Comparison of ENCODE assay signal across 32 cellular contexts in genomic region chr10:82234173-82234572, GRCh38.
"Had no signal": no experiment of that assay in that cellular context is flagged by ENCODE, and none has a peak within 500 bp of the region (broad histone marks: within the 10 kb centered on the region; RNA-seq: fewer than 3 reads in every experiment).

No MANE protein-coding gene starts in this region.

- H3K27ac ChIP-seq: neutrophil, ovary, parathyroid adenoma, psoas muscle, right lobe of liver, sigmoid colon, suprapubic skin, testis, tibial artery, transverse colon, upper lobe of right lung, uterus had no signal

- H3K4me3 ChIP-seq: ovary, psoas muscle, right lobe of liver, sigmoid colon, suprapubic skin, testis, tibial artery, transverse colon, upper lobe of right lung, uterus had no signal

- H3K27me3 ChIP-seq: neutrophil, ovary, right lobe of liver, sigmoid colon, suprapubic skin, testis, tibial artery, transverse colon, upper lobe of right lung, uterus had no signal

- H3K36me3 Mint-ChIP-seq: naive thymus-derived CD8-positive, alpha-beta T cell; natural killer cell treated with Interleukin-12 subunit alpha and Interleukin-12 subunit beta and Interleukin-15 and Interleukin-18, amount 100 ng/mL, for 72 hours; stimulated activated memory B cell treated with anti-CD40 and anti-IgM and Interleukin-4, amounts not matched to agents 10 μg/mL and 1 μg/mL and 100 μg/mL, for 72 hours had no signal

- DNase-seq: naive thymus-derived CD8-positive, alpha-beta T cell; nephron progenitor cell; nucleus accumbens; ovary; posterior cingulate gyrus; psoas muscle; right cardiac atrium; right lobe of liver; sigmoid colon; small intestine; stimulated activated CD4-positive, alpha-beta T cell treated with anti-CD3 and anti-CD28 coated beads, Interleukin-12 subunit alpha, Interleukin-12 subunit beta, amount 100 ng/mL, for 4 hours; stimulated activated CD4-positive, alpha-beta T cell treated with anti-CD3 and anti-CD28 coated beads, Interleukin-1b, Interleukin-23, amount 100 ng/mL, for 48 hours; stimulated activated CD4-positive, alpha-beta T cell treated with anti-CD3 and anti-CD28 coated beads, Interleukin-4, amount 100 ng/mL, for 1 hour; stimulated activated CD4-positive, alpha-beta T cell treated with anti-CD3 and anti-CD28 coated beads, Interleukin-4, amount 100 ng/mL, for 4 hours; stimulated activated CD8-positive, alpha-beta memory T cell treated with anti-CD3 and anti-CD28 coated beads, Interleukin-4, amount 100 ng/mL, for 48 hours; stimulated activated naive CD4-positive, alpha-beta T cell; stimulated activated naive CD8-positive, alpha-beta T cell treated with anti-CD3 and anti-CD28 coated beads, Interleukin-15, amount 100 ng/mL, for 72 hours; stimulated activated naive CD8-positive, alpha-beta T cell treated with anti-CD3 and anti-CD28 coated beads, Interleukin-15, Interleukin-2, amounts not matched to agents 100 U/mL and 50 U/mL, for 24 hours; substantia nigra; testis; tibial artery; transverse colon; upper lobe of right lung; uterus had no signal

- H3K27ac Mint-ChIP-seq: naive thymus-derived CD8-positive, alpha-beta T cell; natural killer cell treated with Interleukin-12 subunit alpha and Interleukin-12 subunit beta and Interleukin-15 and Interleukin-18, amount 100 ng/mL, for 72 hours; nephron progenitor cell; progenitor cell of endocrine pancreas; stimulated activated memory B cell treated with anti-CD40 and anti-IgM and Interleukin-4, amounts not matched to agents 10 μg/mL and 1 μg/mL and 100 μg/mL, for 72 hours; stimulated activated naive CD8-positive, alpha-beta T cell treated with anti-CD3 and anti-CD28 coated beads, Interleukin-15, amount 100 ng/mL, for 72 hours; type B pancreatic cell had no signal

- ATAC-seq: naive thymus-derived CD8-positive, alpha-beta T cell; natural killer cell treated with Interleukin-12 subunit alpha and Interleukin-12 subunit beta and Interleukin-15 and Interleukin-18, amount 100 ng/mL, for 72 hours; psoas muscle; right cardiac atrium; right lobe of liver; stimulated activated memory B cell treated with anti-CD40 and anti-IgM and Interleukin-4, amounts not matched to agents 10 μg/mL and 1 μg/mL and 100 μg/mL, for 72 hours; stimulated activated naive CD8-positive, alpha-beta T cell treated with anti-CD3 and anti-CD28 coated beads, Interleukin-15, amount 100 ng/mL, for 72 hours; stimulated activated naive CD8-positive, alpha-beta T cell treated with anti-CD3 and anti-CD28 coated beads, Interleukin-15, Interleukin-2, amounts not matched to agents 100 U/mL and 50 U/mL, for 24 hours; upper lobe of right lung had no signal

- H3K4me1 Mint-ChIP-seq: naive thymus-derived CD8-positive, alpha-beta T cell; nephron progenitor cell; neural crest cell; stimulated activated memory B cell treated with anti-CD40 and anti-IgM and Interleukin-4, amounts not matched to agents 10 μg/mL and 1 μg/mL and 100 μg/mL, for 72 hours; stimulated activated naive CD8-positive, alpha-beta T cell treated with anti-CD3 and anti-CD28 coated beads, Interleukin-15, amount 100 ng/mL, for 72 hours had no signal

- H3K27me3 Mint-ChIP-seq: naive thymus-derived CD8-positive, alpha-beta T cell; natural killer cell treated with Interleukin-12 subunit alpha and Interleukin-12 subunit beta and Interleukin-15 and Interleukin-18, amount 100 ng/mL, for 72 hours; progenitor cell of endocrine pancreas; stimulated activated memory B cell treated with anti-CD40 and anti-IgM and Interleukin-4, amounts not matched to agents 10 μg/mL and 1 μg/mL and 100 μg/mL, for 72 hours; stimulated activated naive CD8-positive, alpha-beta T cell treated with anti-CD3 and anti-CD28 coated beads, Interleukin-15, amount 100 ng/mL, for 72 hours; type B pancreatic cell had no signal

- H3K4me3 Mint-ChIP-seq: naive thymus-derived CD8-positive, alpha-beta T cell; natural killer cell treated with Interleukin-12 subunit alpha and Interleukin-12 subunit beta and Interleukin-15 and Interleukin-18, amount 100 ng/mL, for 72 hours; nephron progenitor cell; neural crest cell; stimulated activated memory B cell treated with anti-CD40 and anti-IgM and Interleukin-4, amounts not matched to agents 10 μg/mL and 1 μg/mL and 100 μg/mL, for 72 hours; stimulated activated naive CD8-positive, alpha-beta T cell treated with anti-CD3 and anti-CD28 coated beads, Interleukin-15, amount 100 ng/mL, for 72 hours; type B pancreatic cell had no signal
